ENCODE assay signal across 22 cellular contexts in the genomic region with DNA sequence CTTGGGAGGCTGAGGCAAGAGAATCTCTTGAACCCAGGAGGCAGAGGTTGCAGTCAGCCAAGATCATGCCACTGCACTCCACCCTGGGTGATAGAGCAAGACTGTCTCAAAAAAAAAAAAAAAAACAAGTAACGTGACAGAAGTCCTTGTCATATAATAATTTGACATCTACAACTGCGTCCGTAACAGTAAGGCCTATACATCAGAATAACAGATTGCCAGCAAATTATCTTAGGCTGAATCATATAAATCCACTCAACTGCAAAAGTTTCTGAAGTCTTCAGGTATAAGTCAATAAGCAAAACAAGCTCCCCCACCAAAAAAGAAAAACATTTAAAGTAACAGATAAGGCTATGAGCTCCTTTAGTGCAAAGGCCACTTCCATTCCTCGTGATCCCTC.
"Had no signal": no experiment of that assay in that cellular context is flagged by ENCODE, and none has a peak within 500 bp of the region (broad histone marks: within the 10 kb centered on the region; RNA-seq: fewer than 3 reads in every experiment).

No MANE protein-coding gene starts in this region.

- H3K27me3 ChIP-seq: brain microvascular endothelial cell, neural progenitor cell, upper lobe of left lung had no signal

- H3K27ac Mint-ChIP-seq: neural progenitor cell; T-cell; T-helper 2 cell treated with Interferon-gamma antibody and Interleukin-4, amounts not matched to agents 5 μg/mL and 100 μg/mL, for 36 hours had no signal

- H3K9ac ChIP-seq: neural progenitor cell had no signal

- H3K9me3 Mint-ChIP-seq: central memory CD8-positive, alpha-beta T cell; neural progenitor cell; stimulated activated naive B cell treated with anti-CD40 and anti-IgM and Interleukin-4, amounts not matched to agents 10 μg/mL and 1 μg/mL and 100 μg/mL, for 72 hours; T-cell; T-helper 2 cell treated with Interferon-gamma antibody and Interleukin-4, amounts not matched to agents 5 μg/mL and 100 μg/mL, for 36 hours had no signal

- H3K9me3 ChIP-seq: thoracic aorta, upper lobe of left lung had no signal

- H3K27ac ChIP-seq: brain microvascular endothelial cell, neural progenitor cell, thoracic aorta, upper lobe of left lung, VCaP had no signal

- H3K4me2 ChIP-seq: neural progenitor cell had no signal

- H3K36me3 ChIP-seq: brain microvascular endothelial cell, thoracic aorta, upper lobe of left lung had no signal

- H3K27me3 Mint-ChIP-seq: central memory CD8-positive, alpha-beta T cell; stimulated activated naive B cell treated with anti-CD40 and anti-IgM and Interleukin-4, amounts not matched to agents 10 μg/mL and 1 μg/mL and 100 μg/mL, for 72 hours; T-cell had no signal

- H3K4me3 Mint-ChIP-seq: central memory CD8-positive, alpha-beta T cell; neural progenitor cell; T-cell; T-helper 2 cell treated with Interferon-gamma antibody and Interleukin-4, amounts not matched to agents 5 μg/mL and 100 μg/mL, for 36 hours had no signal

- H3K4me3 ChIP-seq: neural progenitor cell, thoracic aorta, upper lobe of left lung had no signal

- DNase-seq: activated CD4-positive, CD25-positive, alpha-beta regulatory T cell treated with anti-CD3 and anti-CD28 coated beads, Interleukin-2, amount 50 U/mL, for 72 hours; activated effector memory CD4-positive, alpha-beta T cell treated with anti-CD3 and anti-CD28 coated beads, Interleukin-2, amount 50 U/mL, for 16 hours; activated naive CD4-positive, alpha-beta T cell treated with anti-CD3 and anti-CD28 coated beads, Interleukin-2, amount 50 U/mL, for 16 hours; activated T-cell treated with anti-CD3 and anti-CD28 coated beads, Interleukin-2, amount 50 U/mL, for 1 hour; aorta; brain microvascular endothelial cell; effector memory CD4-positive, alpha-beta T cell; foreskin melanocyte; left cardiac atrium; posterior cingulate gyrus; small intestine; stimulated activated CD4-positive, alpha-beta T cell treated with anti-CD3 and anti-CD28 coated beads, Interleukin-2, amount 100 ng/mL, for 24 hours; stimulated activated naive B cell treated with anti-CD40 and anti-IgM and Interleukin-4, amounts not matched to agents 10 μg/mL and 1 μg/mL and 100 μg/mL, for 72 hours; T-cell; upper lobe of left lung had no signal

- ATAC-seq: esophagus mucosa; left cardiac atrium; sciatic nerve; stimulated activated naive B cell treated with anti-CD40 and anti-IgM and Interleukin-4, amounts not matched to agents 10 μg/mL and 1 μg/mL and 100 μg/mL, for 72 hours; T-cell had no signal

- H2AFZ ChIP-seq: neural progenitor cell had no signal
